31 cellular contexts compared by ENCODE assay signal in genomic region chr7:77436889-77437265, GRCh38.
"Had no signal": no experiment of that assay in that cellular context is flagged by ENCODE, and none has a peak within 500 bp of the region (broad histone marks: within the 10 kb centered on the region; RNA-seq: fewer than 3 reads in every experiment).

No MANE protein-coding gene starts in this region.

- H3K4me2 ChIP-seq: hepatocyte had no signal

- DNase-seq: activated CD4-positive, alpha-beta memory T cell treated with anti-CD3 and anti-CD28 coated beads for 36 hours; activated CD4-positive, alpha-beta T cell treated with anti-CD3 and anti-CD28 coated beads for 36 hours; activated CD4-positive, CD25-positive, alpha-beta regulatory T cell; activated CD4-positive, CD25-positive, alpha-beta regulatory T cell treated with anti-CD3 and anti-CD28 coated beads, Interleukin-2, amount 50 U/mL, for 72 hours; activated CD8-positive, alpha-beta memory T cell treated with anti-CD3 and anti-CD28 coated beads for 24 hours; activated CD8-positive, alpha-beta memory T cell treated with anti-CD3 and anti-CD28 coated beads, Interleukin-2, amount 50 U/mL, for 4 hours; activated effector memory CD4-positive, alpha-beta T cell treated with anti-CD3 and anti-CD28 coated beads, Interleukin-2, amount 50 U/mL, for 16 hours; activated naive CD4-positive, alpha-beta T cell treated with anti-CD3 and anti-CD28 coated beads for 36 hours; activated naive CD8-positive, alpha-beta T cell treated with anti-CD3 and anti-CD28 coated beads for 36 hours; activated naive CD8-positive, alpha-beta T cell treated with anti-CD3 and anti-CD28 coated beads, Interleukin-2, amount 50 U/mL, for 24 hours; activated T-cell treated with anti-CD3 and anti-CD28 coated beads, Interleukin-2, amount 50 U/mL, for 1 hour; activated T-cell treated with anti-CD3 and anti-CD28 coated beads, Interleukin-2, amount 50 U/mL, for 48 hours; adrenal gland; amygdala; aorta; body of pancreas; caudate nucleus; cortex of kidney; dermis blood vessel endothelial cell; effector CD4-positive, alpha-beta T cell; effector memory CD8-positive, alpha-beta T cell; erythroblast; foreskin melanocyte; heart right ventricle had no signal

- H3K9me3 Mint-ChIP-seq: activated CD4-positive, alpha-beta memory T cell treated with anti-CD3 and anti-CD28 coated beads for 36 hours; activated CD4-positive, alpha-beta T cell treated with anti-CD3 and anti-CD28 coated beads, Interleukin-2, amount 10 ng/mL, durations not matched to agents 24 days and 14 days; activated naive CD4-positive, alpha-beta T cell treated with anti-CD3 and anti-CD28 coated beads for 36 hours; activated naive CD4-positive, alpha-beta T cell treated with anti-CD3 and anti-CD28 coated beads, Interleukin-2, amount 50 U/mL, for 24 hours; activated naive CD8-positive, alpha-beta T cell treated with anti-CD3 and anti-CD28 coated beads for 36 hours; activated naive CD8-positive, alpha-beta T cell treated with anti-CD3 and anti-CD28 coated beads, Interleukin-2, amount 50 U/mL, for 24 hours; activated T-helper 1 cell treated with anti-CD3 and anti-CD28 coated beads, Interleukin-12 subunit alpha, Interleukin-12 subunit beta, Interleukin-2, Interleukin-4 antibody, amounts not matched to agents 30 ng/mL and 10 ng/mL and 1 ng/mL, durations not matched to agents 14 hours and 24 hours and 36 hours; activated T-helper 2 cell treated with anti-CD3 and anti-CD28 coated beads, Interferon-gamma antibody, Interleukin-2, Interleukin-4, amounts not matched to agents 10 μg/mL and 5 μg/mL and 100 μg/mL, durations not matched to agents 14 hours and 24 hours and 36 hours; effector memory CD8-positive, alpha-beta T cell had no signal

- H3K4me1 Mint-ChIP-seq: activated CD4-positive, alpha-beta T cell treated with anti-CD3 and anti-CD28 coated beads for 36 hours; activated CD4-positive, alpha-beta T cell treated with anti-CD3 and anti-CD28 coated beads, Interleukin-2, amount 10 ng/mL, durations not matched to agents 24 days and 14 days; activated naive CD8-positive, alpha-beta T cell treated with anti-CD3 and anti-CD28 coated beads for 36 hours; activated naive CD8-positive, alpha-beta T cell treated with anti-CD3 and anti-CD28 coated beads, Interleukin-2, amount 50 U/mL, for 24 hours had no signal

- H3K36me3 Mint-ChIP-seq: activated CD4-positive, alpha-beta memory T cell treated with anti-CD3 and anti-CD28 coated beads for 36 hours; activated naive CD4-positive, alpha-beta T cell treated with anti-CD3 and anti-CD28 coated beads, Interleukin-2, amount 50 U/mL, for 24 hours; activated naive CD8-positive, alpha-beta T cell treated with anti-CD3 and anti-CD28 coated beads for 36 hours had no signal

- H3K4me1 ChIP-seq: adrenal gland, body of pancreas, gastroesophageal sphincter had no signal

- H3K9me3 ChIP-seq: adrenal gland, body of pancreas, esophagus muscularis mucosa, gastroesophageal sphincter, heart right ventricle had no signal

- H3K36me3 ChIP-seq: adrenal gland, esophagus muscularis mucosa, gastroesophageal sphincter, heart right ventricle had no signal

- H3K4me3 Mint-ChIP-seq: activated CD4-positive, alpha-beta memory T cell treated with anti-CD3 and anti-CD28 coated beads for 36 hours; activated CD4-positive, alpha-beta T cell treated with anti-CD3 and anti-CD28 coated beads for 36 hours; activated CD4-positive, alpha-beta T cell treated with anti-CD3 and anti-CD28 coated beads, Interleukin-2, amount 10 ng/mL, durations not matched to agents 24 days and 14 days; activated naive CD4-positive, alpha-beta T cell treated with anti-CD3 and anti-CD28 coated beads for 36 hours; activated naive CD4-positive, alpha-beta T cell treated with anti-CD3 and anti-CD28 coated beads, Interleukin-2, amount 50 U/mL, for 24 hours; activated naive CD8-positive, alpha-beta T cell treated with anti-CD3 and anti-CD28 coated beads for 36 hours; activated naive CD8-positive, alpha-beta T cell treated with anti-CD3 and anti-CD28 coated beads, Interleukin-2, amount 50 U/mL, for 24 hours; activated T-helper 1 cell treated with anti-CD3 and anti-CD28 coated beads, Interleukin-12 subunit alpha, Interleukin-12 subunit beta, Interleukin-2, Interleukin-4 antibody, amounts not matched to agents 30 ng/mL and 10 ng/mL and 1 ng/mL, durations not matched to agents 14 hours and 24 hours and 36 hours; effector memory CD8-positive, alpha-beta T cell had no signal

- H3K27ac ChIP-seq: adrenal gland, body of pancreas, esophagus muscularis mucosa, gastroesophageal sphincter, heart right ventricle, hepatocyte had no signal

- ATAC-seq: activated naive CD8-positive, alpha-beta T cell treated with anti-CD3 and anti-CD28 coated beads, Interleukin-2, amount 50 U/mL, for 24 hours; body of pancreas; effector memory CD8-positive, alpha-beta T cell; gastroesophageal sphincter; heart right ventricle had no signal

- H3K79me2 ChIP-seq: hepatocyte had no signal

- H2AFZ ChIP-seq: hepatocyte had no signal

- H3K27ac Mint-ChIP-seq: activated CD4-positive, alpha-beta memory T cell treated with anti-CD3 and anti-CD28 coated beads for 36 hours; activated CD4-positive, alpha-beta T cell treated with anti-CD3 and anti-CD28 coated beads for 36 hours; activated CD4-positive, alpha-beta T cell treated with anti-CD3 and anti-CD28 coated beads, Interleukin-2, amount 10 ng/mL, durations not matched to agents 24 days and 14 days; activated naive CD4-positive, alpha-beta T cell treated with anti-CD3 and anti-CD28 coated beads for 36 hours; activated naive CD4-positive, alpha-beta T cell treated with anti-CD3 and anti-CD28 coated beads, Interleukin-2, amount 50 U/mL, for 24 hours; activated naive CD8-positive, alpha-beta T cell treated with anti-CD3 and anti-CD28 coated beads for 36 hours; activated naive CD8-positive, alpha-beta T cell treated with anti-CD3 and anti-CD28 coated beads, Interleukin-2, amount 50 U/mL, for 24 hours; activated T-helper 1 cell treated with anti-CD3 and anti-CD28 coated beads, Interleukin-12 subunit alpha, Interleukin-12 subunit beta, Interleukin-2, Interleukin-4 antibody, amounts not matched to agents 30 ng/mL and 10 ng/mL and 1 ng/mL, durations not matched to agents 14 hours and 24 hours and 36 hours; activated T-helper 2 cell treated with anti-CD3 and anti-CD28 coated beads, Interferon-gamma antibody, Interleukin-2, Interleukin-4, amounts not matched to agents 10 μg/mL and 5 μg/mL and 100 μg/mL, durations not matched to agents 14 hours and 24 hours and 36 hours; effector memory CD8-positive, alpha-beta T cell had no signal

- H3K4me3 ChIP-seq: adrenal gland, body of pancreas, esophagus muscularis mucosa, gastroesophageal sphincter, heart right ventricle, hepatocyte had no signal

- H3K27me3 ChIP-seq: adrenal gland, body of pancreas, esophagus muscularis mucosa, gastroesophageal sphincter, heart right ventricle, hepatocyte had no signal

- H3K27me3 Mint-ChIP-seq: activated naive CD4-positive, alpha-beta T cell treated with anti-CD3 and anti-CD28 coated beads, Interleukin-2, amount 50 U/mL, for 24 hours; activated naive CD8-positive, alpha-beta T cell treated with anti-CD3 and anti-CD28 coated beads for 36 hours; activated naive CD8-positive, alpha-beta T cell treated with anti-CD3 and anti-CD28 coated beads, Interleukin-2, amount 50 U/mL, for 24 hours had no signal
